Comparison of ENCODE assay signal across 14 cellular contexts in the genomic region with DNA sequence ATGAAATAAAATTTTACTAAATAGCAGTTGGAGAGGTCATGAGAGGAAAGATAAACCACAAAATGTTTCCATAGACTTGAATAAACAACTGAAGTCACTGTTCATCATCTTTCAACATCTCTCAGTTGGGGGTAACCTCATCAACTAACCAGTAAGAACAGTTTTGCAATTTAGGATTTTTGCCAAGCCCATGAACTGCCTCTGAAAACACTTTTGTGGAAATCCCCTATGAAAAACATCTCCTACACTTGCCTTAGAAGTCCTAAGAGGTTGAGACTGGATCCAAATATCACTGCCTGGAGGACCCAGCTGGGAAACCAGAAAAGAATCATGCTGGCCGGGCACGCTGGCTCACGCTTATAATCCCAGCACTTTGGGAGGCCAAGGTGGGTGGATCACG.
DNase-seq lines count a peak whose midpoint lies in the region; ATAC-seq lines count a peak whose summit lies in the region.
"Had no signal": no experiment of that assay in that cellular context is flagged by ENCODE, and none has a peak within 500 bp of the region (broad histone marks: within the 10 kb centered on the region; RNA-seq: fewer than 3 reads in every experiment).

No MANE protein-coding gene starts in this region.

- H3K27me3 ChIP-seq in skeletal muscle satellite cell (ENCODE audit: control insufficient read depth, insufficient read depth, low read length): no peaks in the 10 kb centered on the region
- H3K27me3 ChIP-seq: sigmoid colon had no signal

- peak overlapping the region; percentile 21 for H3K4me2 ChIP-seq in skeletal muscle satellite cell (ENCODE audit: low read length)

- no peak overlapping the region for H3K4me3 Mint-ChIP-seq in stimulated activated naive CD8-positive, alpha-beta T cell treated with anti-CD3 and anti-CD28 coated beads, Interleukin-15, amount 100 ng/mL, for 72 hours

- no peaks in the 10 kb centered on the region for H3K36me3 ChIP-seq in skeletal muscle satellite cell (ENCODE audit: insufficient read depth, low read length)
- H3K36me3 ChIP-seq: sigmoid colon had no signal

- no peaks in the 10 kb centered on the region for H3K4me1 Mint-ChIP-seq in stimulated activated naive CD8-positive, alpha-beta T cell treated with anti-CD3 and anti-CD28 coated beads, Interleukin-15, amount 100 ng/mL, for 72 hours

- H3K4me3 ChIP-seq in skeletal muscle satellite cell (ENCODE audit: low read length): no peak overlapping the region
- H3K4me3 ChIP-seq: sigmoid colon had no signal

- peaks cover 5 to 14% of the 10 kb centered on the region in 2 donors for H3K9me3 Mint-ChIP-seq in stimulated activated naive CD8-positive, alpha-beta T cell treated with anti-CD3 and anti-CD28 coated beads, Interleukin-15, amount 100 ng/mL, for 72 hours

- H3K9ac ChIP-seq in skeletal muscle satellite cell (ENCODE audit: low read depth, low read length): no peak overlapping the region

- no peaks in the 10 kb centered on the region for H3K27me3 Mint-ChIP-seq in stimulated activated naive CD8-positive, alpha-beta T cell treated with anti-CD3 and anti-CD28 coated beads, Interleukin-15, amount 100 ng/mL, for 72 hours

- peaks cover 9% of the 10 kb centered on the region for H3K4me1 ChIP-seq in skeletal muscle satellite cell (ENCODE audit: control insufficient read depth, insufficient read depth, low read length)
- H3K4me1 ChIP-seq: sigmoid colon had no signal

- H3K9me3 ChIP-seq in skeletal muscle satellite cell (replicated peaks; ENCODE audit: low read length): no peaks in the 10 kb centered on the region
- H3K9me3 ChIP-seq: sigmoid colon had no signal

- H3K27ac Mint-ChIP-seq in stimulated activated naive CD8-positive, alpha-beta T cell treated with anti-CD3 and anti-CD28 coated beads, Interleukin-15, amount 100 ng/mL, for 72 hours: no peak overlapping the region

- DNase-seq in HCEC 1CT (peak; percentile 92), T1000 (lab: John Stamatoyannopoulos, UW) (peak; percentile 100), fibroblast of peridontal ligament (ENCODE audit: extremely low read depth) (peak; percentile 100), DMS153 treated with DMSO at 0.1 percent for 48 hours (lab: John Stamatoyannopoulos, UW; ENCODE audit: unreplicated experiment) (no peak)
- DNase-seq in stimulated activated naive CD8-positive, alpha-beta T cell treated with anti-CD3 and anti-CD28 coated beads, Interleukin-15, amount 100 ng/mL, for 72 hours: no peak
- DNase-seq: activated T-cell treated with anti-CD3 and anti-CD28 coated beads, Interleukin-2, amount 50 U/mL, for 1 hour; Calu3; effector CD8-positive, alpha-beta T cell; NCI-H1436 treated with DMSO at 0.1 percent for 48 hours; NCI-H748 treated with DMSO at 0.1 percent for 48 hours; SHP77 treated with DMSO at 0.1 percent for 48 hours; sigmoid colon had no signal

- no peak for ATAC-seq in HG03521 (IDR thresholded peaks at IDR 0.05; ENCODE audit: unreplicated experiment)
- no peak for ATAC-seq in stimulated activated naive CD8-positive, alpha-beta T cell treated with anti-CD3 and anti-CD28 coated beads, Interleukin-15, amount 100 ng/mL, for 72 hours

Comparison
In these comparisons a context has a peak if more than half of its experiments do, and no peak if none do; other contexts are left out.
1. DNase-seq: peak in HCEC 1CT (single experiment), T1000 (single experiment) and fibroblast of peridontal ligament (single experiment); none in DMS153 treated with DMSO at 0.1 percent for 48 hours (single experiment) and stimulated activated naive CD8-positive, alpha-beta T cell treated with anti-CD3 and anti-CD28 coated beads, Interleukin-15, amount 100 ng/mL, for 72 hours (0 of 2).